ENCODE assay signal across 15 cellular contexts in genomic region chr3:29318251-29318650, GRCh38. TPM values are rescaled to one million over a fixed set of nuclear protein-coding genes. Genes with fewer than 3 reads are reported as not detected.
DNase-seq lines count a peak whose midpoint lies in the region; ATAC-seq and TF ChIP-seq lines count a peak whose summit lies in the region.
"Had no signal": no experiment of that assay in that cellular context is flagged by ENCODE, and none has a peak within 500 bp of the region (broad histone marks: within the 10 kb centered on the region; RNA-seq: fewer than 3 reads in every experiment).

No MANE protein-coding gene starts in this region.

- no peak overlapping the region for H3K18ac ChIP-seq in mesenchymal stem cell (ENCODE audit: low read depth in 1 of 2, low read length in 2 of 2)

- H2AK5ac ChIP-seq in mesenchymal stem cell (ENCODE audit: low read length, severe bottlenecking), result no peak overlapping the region

- no peak overlapping the region for H3K27ac ChIP-seq in HEK293 (ENCODE audit: extremely low read depth, low read depth, low read length)
- no peak overlapping the region for H3K27ac ChIP-seq in coronary artery
- peak overlapping the region; percentile 24 for H3K27ac ChIP-seq in mesenchymal stem cell (ENCODE audit: low read length, poor library complexity, severe bottlenecking)
- H3K27ac ChIP-seq in thymus (ENCODE audit: low read depth), result peak overlapping the region; percentile 36
- no peak overlapping the region for H3K27ac ChIP-seq in esophagus squamous epithelium
- no peak overlapping the region for H3K27ac ChIP-seq in upper lobe of left lung
- H3K27ac ChIP-seq: BLaER1 had no signal

- H2AFZ ChIP-seq in mesenchymal stem cell (ENCODE audit: low read depth, low read length), result no peak overlapping the region

- POLR2A ChIA-PET in HEK293 (lab: Yijun Ruan, JAX), result no interaction called here

- no peak overlapping the region for H3K4ac ChIP-seq in mesenchymal stem cell (ENCODE audit: low read depth in 1 of 2, low read length in 2 of 2)

- CTCF ChIA-PET in HEK293 (lab: Yijun Ruan, JAX), result interaction anchor here (1.3 kb wide), 1 partner anchor 8 kb away, joined by 3 read pairs; no protein-coding TSS in a partner anchor

- DNase-seq in coronary artery (ENCODE audit: low spot score), result no peak
- DNase-seq in mesenchymal stem cell, result no peak
- DNase-seq in esophagus squamous epithelium (lab: John Stamatoyannopoulos, UW), result no peak
- no peak for DNase-seq in NCI-H146 (lab: John Stamatoyannopoulos, UW)
- no peak for DNase-seq in upper lobe of left lung
- DNase-seq: CD8-positive, alpha-beta memory T cell; DMS 273 treated with DMSO at 0.1 percent for 48 hours; H7; MG63; NCI-H1092 treated with DMSO at 0.1 percent for 48 hours; NCI-H1930; NCI-H524 treated with DMSO at 0.1 percent for 48 hours had no signal

- no peak overlapping the region for H4K91ac ChIP-seq in mesenchymal stem cell (ENCODE audit: low read length)

- no peak overlapping the region for H3K4me2 ChIP-seq in mesenchymal stem cell (ENCODE audit: low read length, poor library complexity, severe bottlenecking)
- H3K4me2 ChIP-seq: BLaER1 had no signal

- TF ChIP-seq POLR2A in esophagus squamous epithelium (IDR thresholded peaks at IDR 0.05), result no peak
- TF ChIP-seq POLR2A in upper lobe of left lung (IDR thresholded peaks at IDR 0.05), result no peak

- no peaks in the 10 kb centered on the region for H3K36me3 ChIP-seq in HEK293 (ENCODE audit: control insufficient read depth in 2 of 2, insufficient read depth in 1 of 2, low read length in 2 of 2)
- no peaks in the 10 kb centered on the region for H3K36me3 ChIP-seq in mesenchymal stem cell (ENCODE audit: control insufficient read depth in 1 of 2, insufficient read depth in 2 of 2, low read depth in 1 of 2, low read length in 2 of 2)
- H3K36me3 ChIP-seq in thymus (ENCODE audit: control insufficient read depth, insufficient read depth), result no peaks in the 10 kb centered on the region
- no peaks in the 10 kb centered on the region for H3K36me3 ChIP-seq in esophagus squamous epithelium
- H3K36me3 ChIP-seq in upper lobe of left lung, result no peaks in the 10 kb centered on the region
- H3K36me3 ChIP-seq: BLaER1, MG63 had no signal

- no peak for ATAC-seq in upper lobe of left lung (ENCODE audit: low FRiP score in 2 of 2)

- WGBS in mesenchymal stem cell, result 97% methylated on average over 3 of the region's 3 CpGs
- WGBS in thymus, result 95% methylated on average over 3 of the region's 3 CpGs
- 79 to 94% methylated on average over 3 of the region's 3 CpGs for WGBS in esophagus squamous epithelium, 2 donors
- 94 to 97% methylated on average over 3 of the region's 3 CpGs for WGBS in upper lobe of left lung, 2 donors

- H3K14ac ChIP-seq in mesenchymal stem cell (ENCODE audit: low read length in 2 of 2), result no peak overlapping the region

- H2BK120ac ChIP-seq in mesenchymal stem cell (ENCODE audit: low read depth, low read length), result no peak overlapping the region

- peaks cover 7% of the 10 kb centered on the region for H3K79me1 ChIP-seq in mesenchymal stem cell (replicated peaks; ENCODE audit: low read length, poor library complexity, severe bottlenecking)

- no peak overlapping the region for H2BK5ac ChIP-seq in mesenchymal stem cell (ENCODE audit: low read depth, low read length, poor library complexity, severe bottlenecking)

- H2BK15ac ChIP-seq in mesenchymal stem cell (ENCODE audit: low read depth, poor library complexity, severe bottlenecking), result no peak overlapping the region

- no peak overlapping the region for H3K4me3 ChIP-seq in HEK293 (ENCODE audit: low read depth, low read length)
- H3K4me3 ChIP-seq in coronary artery, result peak overlapping the region; percentile 20
- H3K4me3 ChIP-seq in mesenchymal stem cell (ENCODE audit: insufficient read depth in 1 of 2, low read depth in 1 of 2, low read length in 2 of 2), result no peak overlapping the region
- H3K4me3 ChIP-seq in thymus (ENCODE audit: low read length), result no peak overlapping the region
- H3K4me3 ChIP-seq in esophagus squamous epithelium, result no peak overlapping the region
- no peak overlapping the region for H3K4me3 ChIP-seq in upper lobe of left lung
- H3K4me3 ChIP-seq: BLaER1, MG63 had no signal

- H3K9me3 ChIP-seq in HEK293 (ENCODE audit: control insufficient read depth, insufficient read depth, low read depth, low read length), result no peaks in the 10 kb centered on the region
- no peaks in the 10 kb centered on the region for H3K9me3 ChIP-seq in mesenchymal stem cell (ENCODE audit: control insufficient read depth, low read length)
- no peaks in the 10 kb centered on the region for H3K9me3 ChIP-seq in thymus (ENCODE audit: control insufficient read depth)
- no peaks in the 10 kb centered on the region for H3K9me3 ChIP-seq in esophagus squamous epithelium
- no peaks in the 10 kb centered on the region for H3K9me3 ChIP-seq in upper lobe of left lung
- H3K9me3 ChIP-seq: BLaER1, MG63 had no signal

- H3K27me3 ChIP-seq in mesenchymal stem cell (ENCODE audit: control insufficient read depth in 1 of 2, insufficient read depth in 1 of 2, low read length in 2 of 2) (no peaks in the 10 kb centered on the region), thymus (ENCODE audit: control insufficient read depth, insufficient read depth) (no peaks in the 10 kb centered on the region), esophagus squamous epithelium (no peaks in the 10 kb centered on the region), upper lobe of left lung (no peaks in the 10 kb centered on the region)
- H3K27me3 ChIP-seq: BLaER1, MG63 had no signal

- H3K23ac ChIP-seq in mesenchymal stem cell (ENCODE audit: low read length in 2 of 2), result no peak overlapping the region

- H4K8ac ChIP-seq in mesenchymal stem cell (ENCODE audit: low read length), result no peak overlapping the region

- TF ChIP-seq CTCF in HEK293 (tag by site-specific recombination; IDR thresholded peaks at IDR 0.05) (no peak), coronary artery (IDR thresholded peaks at IDR 0.05) (no peak), esophagus squamous epithelium (IDR thresholded peaks at IDR 0.05) (no peak), upper lobe of left lung (IDR thresholded peaks at IDR 0.05) (no peak)

- H3K9ac ChIP-seq in mesenchymal stem cell (ENCODE audit: low read length), result no peak overlapping the region
- H3K9ac ChIP-seq: BLaER1 had no signal

- TF ChIP-seq EP300 in upper lobe of left lung (IDR thresholded peaks at IDR 0.05), result no peak

- H3K4me1 ChIP-seq in HEK293 (ENCODE audit: control insufficient read depth, insufficient read depth, low read length) (peaks cover 3% of the 10 kb centered on the region; the same call in 1 of the 2 replicates), mesenchymal stem cell (ENCODE audit: control insufficient read depth, insufficient read depth, low read depth, low read length) (no peaks in the 10 kb centered on the region), thymus (ENCODE audit: control insufficient read depth, insufficient read depth, low read length) (no peaks in the 10 kb centered on the region), esophagus squamous epithelium (peaks cover 0 to 33% (median 3%) of the 10 kb centered on the region in 3 donors), upper lobe of left lung (peaks cover 8 to 22% (median 9%) of the 10 kb centered on the region in 4 donors)
- H3K4me1 ChIP-seq: BLaER1 had no signal

- intact Hi-C loops in esophagus squamous epithelium (cut with DNase I), result no loop called here

- no peak overlapping the region for H2BK12ac ChIP-seq in mesenchymal stem cell (ENCODE audit: low read length in 2 of 2)

TF ChIP-seq in HEK293, 187 proteins besides CTCF, POLR2A, EP300 and RAD21:
- peak; percentile 44; the same call in 1 of the 2 replicates for TF ChIP-seq ZNF266 (tag by site-specific recombination; IDR thresholded peaks at IDR 0.05; ENCODE audit: low read depth)
- no peak for TF ChIP-seq MEIS1 (CRISPR knock-in tag; IDR thresholded peaks at IDR 0.05; ENCODE audit: borderline replicate concordance)
- no peak for TF ChIP-seq YY1 (tag by site-specific recombination; IDR thresholded peaks at IDR 0.05)
- no peak for TF ChIP-seq YY2 (tag by site-specific recombination; IDR thresholded peaks at IDR 0.05)
- TF ChIP-seq ZNF501 (tag by site-specific recombination; IDR thresholded peaks at IDR 0.05), result no peak
- no peak for TF ChIP-seq SALL2 (tag by site-specific recombination; IDR thresholded peaks at IDR 0.05; ENCODE audit: borderline replicate concordance)
TF ChIP-seq in HEK293: peak in this region for 1.

RNA-seq across cellular contexts. Expression of gene RBMS3, which starts 37.4 kb away (rescaled TPM):
- polyA plus RNA-seq in mesenchymal stem cell (2013, experiment 1 of 2), result 23.4 TPM
- 22.6 TPM for polyA plus RNA-seq in mesenchymal stem cell (2013, experiment 2 of 2)
- polyA plus RNA-seq in thymus, result 12.8 TPM
- total RNA-seq in esophagus squamous epithelium (10 to 100 TPM in 1 of 4 donors, 1 to 10 TPM in 2, under 1 TPM in 1; 0.57 to 35.7 (median 6.1) TPM), upper lobe of left lung (100 to 1,000 TPM in 1 of 6 donors, 10 to 100 TPM in 5; 39.8 to 102 (median 57.2) TPM)

Comparison
In these comparisons a context has a peak if more than half of its experiments do, and no peak if none do; other contexts are left out.
1. H3K27ac ChIP-seq: peak in mesenchymal stem cell (single experiment) and thymus (single experiment); none in HEK293 (single experiment), coronary artery (0 of 2), esophagus squamous epithelium (0 of 4) and upper lobe of left lung (0 of 4).